26 cellular contexts compared by ENCODE assay signal in genomic region chr5:67360047-67360446, GRCh38.
DNase-seq lines count a peak whose midpoint lies in the region; ATAC-seq and TF ChIP-seq lines count a peak whose summit lies in the region.
"Had no signal": no experiment of that assay in that cellular context is flagged by ENCODE, and none has a peak within 500 bp of the region (broad histone marks: within the 10 kb centered on the region; RNA-seq: fewer than 3 reads in every experiment).

No MANE protein-coding gene starts in this region.

- no TSS peak for BruUV-seq in mammary epithelial cell (replicated peaks; lab: Mats Ljungman, UMichigan)

- H2AFZ ChIP-seq in SK-N-SH (ENCODE audit: low read depth), result no peak overlapping the region
- no peak overlapping the region for H2AFZ ChIP-seq in mammary epithelial cell (ENCODE audit: low read depth, low read length)

- POLR2A ChIA-PET in SK-N-SH (lab: Yijun Ruan, JAX), result no interaction called here

- no peak for TF ChIP-seq CTCF in SK-N-SH (IDR thresholded peaks at IDR 0.05)
- TF ChIP-seq CTCF in mammary epithelial cell (conservative IDR thresholded peaks at IDR 0.05 in 1 of 2, IDR thresholded peaks at IDR 0.05 in 1 of 2; ENCODE audit: extremely low read depth in 1 of 2, insufficient read depth in 1 of 2, low read depth in 1 of 2, low read length in 2 of 2), result no peak

- 0 out of 2 replicates have a peak overlapping the region, but pooled peaks have one; percentile 9 for H3K4me2 ChIP-seq in SK-N-SH
- H3K4me2 ChIP-seq in mammary epithelial cell (ENCODE audit: insufficient read depth, low read depth, low read length), result no peak overlapping the region

- TF ChIP-seq EP300 in SK-N-SH (IDR thresholded peaks at IDR 0.05; ENCODE audit: borderline replicate concordance in 1 of 2, low read depth in 1 of 2, low read length in 1 of 2), result no peak

- H3K4me3 ChIP-seq in SK-N-SH (ENCODE audit: low read depth in 2 of 2, low read length in 1 of 2) (no peak overlapping the region), mammary epithelial cell (replicated peaks in 1 of 3; ENCODE audit: insufficient read depth in 1 of 3, low read depth in 2 of 3, low read length in 3 of 3) (no peak overlapping the region)
- H3K4me3 ChIP-seq: esophagus squamous epithelium, heart right ventricle had no signal

- H4K20me1 ChIP-seq in SK-N-SH (ENCODE audit: insufficient read depth) (no peaks in the 10 kb centered on the region), mammary epithelial cell (ENCODE audit: insufficient read depth, low read length) (no peaks in the 10 kb centered on the region)

- no peak overlapping the region for H3K9ac ChIP-seq in SK-N-SH
- H3K9ac ChIP-seq in mammary epithelial cell (ENCODE audit: insufficient read depth, low read length), result no peak overlapping the region

- CTCF ChIA-PET in SK-N-SH (lab: Yijun Ruan, JAX), result interaction anchor here (1.5 kb wide), 2 partner anchors 18 to 892 kb away, joined by 3 to 7 read pairs; no protein-coding TSS in a partner anchor
- CTCF ChIA-PET in mammary epithelial cell (lab: Charles Lee; ENCODE audit: low non-redundant PET), result no interaction called here

- no peak for DNase-seq in SK-N-SH
- DNase-seq in OCI-M1 (lab: John Stamatoyannopoulos, UW), result peak; percentile 79
- DNase-seq in natural killer cell treated with Interleukin-12 subunit alpha and Interleukin-12 subunit beta and Interleukin-15 and Interleukin-18, amount 100 ng/mL, for 72 hours (ENCODE audit: low spot score), result no peak
- no peak for DNase-seq in NCI-H2107 (lab: John Stamatoyannopoulos, UW)
- DNase-seq in mammary epithelial cell, result no peak
- DNase-seq: 8988T; activated CD4-positive, alpha-beta T cell treated with anti-CD3 and anti-CD28 coated beads for 36 hours; activated CD8-positive, alpha-beta memory T cell treated with anti-CD3 and anti-CD28 coated beads for 24 hours; activated gamma-delta T cell treated with Interleukin-2 at 50 U/mL for 16 hours; activated naive CD8-positive, alpha-beta T cell treated with anti-CD3 and anti-CD28 coated beads, Interleukin-2, amount 50 U/mL, for 24 hours; activated T-cell treated with anti-CD3 and anti-CD28 coated beads, Interleukin-2, amount 50 U/mL, for 24 hours; esophagus squamous epithelium; HCEC 1CT; heart right ventricle; Kasumi-1; MV-4-11; NCI-H1436 treated with DMSO at 0.1 percent for 48 hours; NCI-H446 treated with DMSO at 0.1 percent for 48 hours; NCI-H774; nephron progenitor cell; stimulated activated naive B cell treated with anti-CD40 and anti-IgM and Interleukin-4, amounts not matched to agents 10 μg/mL and 1 μg/mL and 100 μg/mL, for 72 hours had no signal

- no peaks in the 10 kb centered on the region for H3K27me3 Mint-ChIP-seq in dendritic cell treated with granulocyte-macrophage colony-stimulating factor and Interleukin-4, amounts not matched to agents 40 ng/mL and 50 ng/mL, for 4 days
- H3K27me3 Mint-ChIP-seq in natural killer cell treated with Interleukin-12 subunit alpha and Interleukin-12 subunit beta and Interleukin-15 and Interleukin-18, amount 100 ng/mL, for 72 hours, result peaks cover 0 to 2% of the 10 kb centered on the region in 2 donors
- H3K27me3 Mint-ChIP-seq: activated CD4-positive, alpha-beta T cell treated with anti-CD3 and anti-CD28 coated beads for 36 hours; activated naive CD8-positive, alpha-beta T cell treated with anti-CD3 and anti-CD28 coated beads, Interleukin-2, amount 50 U/mL, for 24 hours; activated T-cell treated with anti-CD3 and anti-CD28 coated beads, Interleukin-2, amount 50 U/mL, for 24 hours; stimulated activated naive B cell treated with anti-CD40 and anti-IgM and Interleukin-4, amounts not matched to agents 10 μg/mL and 1 μg/mL and 100 μg/mL, for 72 hours; type B pancreatic cell had no signal

- ATAC-seq in SK-N-SH treated with all-trans-retinoic acid at 6 μM for 48 hours (no peak), HG03097 (IDR thresholded peaks at IDR 0.05; ENCODE audit: low FRiP score, unreplicated experiment) (no peak)
- ATAC-seq in natural killer cell treated with Interleukin-12 subunit alpha and Interleukin-12 subunit beta and Interleukin-15 and Interleukin-18, amount 100 ng/mL, for 72 hours, result no peak
- ATAC-seq: activated CD4-positive, alpha-beta T cell treated with anti-CD3 and anti-CD28 coated beads for 36 hours; activated naive CD8-positive, alpha-beta T cell treated with anti-CD3 and anti-CD28 coated beads, Interleukin-2, amount 50 U/mL, for 24 hours; heart right ventricle; stimulated activated naive B cell treated with anti-CD40 and anti-IgM and Interleukin-4, amounts not matched to agents 10 μg/mL and 1 μg/mL and 100 μg/mL, for 72 hours had no signal

- H3K79me2 ChIP-seq in SK-N-SH (ENCODE audit: insufficient read depth) (no peaks in the 10 kb centered on the region), mammary epithelial cell (ENCODE audit: insufficient read depth, low read length) (no peaks in the 10 kb centered on the region)

- no peaks in the 10 kb centered on the region for H3K9me2 ChIP-seq in SK-N-SH

- no peak for TF ChIP-seq RAD21 in SK-N-SH (IDR thresholded peaks at IDR 0.05; ENCODE audit: low read length)

- H3K4me3 Mint-ChIP-seq in dendritic cell treated with granulocyte-macrophage colony-stimulating factor and Interleukin-4, amounts not matched to agents 40 ng/mL and 50 ng/mL, for 4 days, result no peak overlapping the region
- peak overlapping the region; percentile 7 for H3K4me3 Mint-ChIP-seq in natural killer cell treated with Interleukin-12 subunit alpha and Interleukin-12 subunit beta and Interleukin-15 and Interleukin-18, amount 100 ng/mL, for 72 hours
- H3K4me3 Mint-ChIP-seq: activated CD4-positive, alpha-beta T cell treated with anti-CD3 and anti-CD28 coated beads for 36 hours; activated naive CD8-positive, alpha-beta T cell treated with anti-CD3 and anti-CD28 coated beads, Interleukin-2, amount 50 U/mL, for 24 hours; activated T-cell treated with anti-CD3 and anti-CD28 coated beads, Interleukin-2, amount 50 U/mL, for 24 hours; nephron progenitor cell; stimulated activated naive B cell treated with anti-CD40 and anti-IgM and Interleukin-4, amounts not matched to agents 10 μg/mL and 1 μg/mL and 100 μg/mL, for 72 hours; type B pancreatic cell had no signal

- no peak overlapping the region for H3K27ac ChIP-seq in SK-N-SH (ENCODE audit: low read depth in 2 of 2, low read length in 1 of 2)
- no peak overlapping the region for H3K27ac ChIP-seq in mammary epithelial cell (ENCODE audit: insufficient read depth, low read depth, low read length)
- H3K27ac ChIP-seq: esophagus squamous epithelium, VCaP had no signal

- H3K27ac Mint-ChIP-seq in dendritic cell treated with granulocyte-macrophage colony-stimulating factor and Interleukin-4, amounts not matched to agents 40 ng/mL and 50 ng/mL, for 4 days, result peak overlapping the region; percentile 71
- peak overlapping the region in 1 of 2 donors; percentile 3 for H3K27ac Mint-ChIP-seq in natural killer cell treated with Interleukin-12 subunit alpha and Interleukin-12 subunit beta and Interleukin-15 and Interleukin-18, amount 100 ng/mL, for 72 hours
- H3K27ac Mint-ChIP-seq: activated CD4-positive, alpha-beta T cell treated with anti-CD3 and anti-CD28 coated beads for 36 hours; activated naive CD8-positive, alpha-beta T cell treated with anti-CD3 and anti-CD28 coated beads, Interleukin-2, amount 50 U/mL, for 24 hours; activated T-cell treated with anti-CD3 and anti-CD28 coated beads, Interleukin-2, amount 50 U/mL, for 24 hours; nephron progenitor cell; stimulated activated naive B cell treated with anti-CD40 and anti-IgM and Interleukin-4, amounts not matched to agents 10 μg/mL and 1 μg/mL and 100 μg/mL, for 72 hours; type B pancreatic cell had no signal

- H3K36me3 ChIP-seq in SK-N-SH (replicated peaks in 1 of 2; ENCODE audit: control insufficient read depth in 1 of 2, insufficient read depth in 2 of 2, low read length in 1 of 2), result no peaks in the 10 kb centered on the region
- H3K36me3 ChIP-seq in mammary epithelial cell (ENCODE audit: insufficient read depth, low read length), result no peaks in the 10 kb centered on the region
- H3K36me3 ChIP-seq: esophagus squamous epithelium, heart right ventricle had no signal

- no peaks in the 10 kb centered on the region for H3K27me3 ChIP-seq in SK-N-SH (ENCODE audit: insufficient read depth)
- H3K27me3 ChIP-seq in mammary epithelial cell (ENCODE audit: insufficient read depth, low read length), result no peaks in the 10 kb centered on the region
- H3K27me3 ChIP-seq: esophagus squamous epithelium, heart right ventricle had no signal

- in situ Hi-C loops in mammary epithelial cell (cut with MboI; ENCODE audit: low sequenced_read_pairs in 2 of 2), result no loop called here

- dilution Hi-C loops in mammary epithelial cell (cut with HindIII; ENCODE audit: low sequenced_read_pairs), result no loop called here

- H3K4me1 ChIP-seq in SK-N-SH (ENCODE audit: control insufficient read depth in 1 of 2, insufficient read depth in 2 of 2, low read depth in 1 of 2, low read length in 1 of 2) (peaks cover 15 to 38% of the 10 kb centered on the region in 2 experiments; a peak in 3 of 4 replicates), mammary epithelial cell (ENCODE audit: insufficient read depth, low read length) (peaks cover 14% of the 10 kb centered on the region)

- peaks cover 30% of the 10 kb centered on the region for H3K4me1 Mint-ChIP-seq in dendritic cell treated with granulocyte-macrophage colony-stimulating factor and Interleukin-4, amounts not matched to agents 40 ng/mL and 50 ng/mL, for 4 days (ENCODE audit: low read depth)
- peaks cover 12 to 17% of the 10 kb centered on the region in 2 donors for H3K4me1 Mint-ChIP-seq in natural killer cell treated with Interleukin-12 subunit alpha and Interleukin-12 subunit beta and Interleukin-15 and Interleukin-18, amount 100 ng/mL, for 72 hours (ENCODE audit: low read depth in 2 of 2)

- H3K9me3 ChIP-seq in SK-N-SH, result no peaks in the 10 kb centered on the region
- no peaks in the 10 kb centered on the region for H3K9me3 ChIP-seq in mammary epithelial cell (replicated peaks; ENCODE audit: insufficient read depth, low read length)
- H3K9me3 ChIP-seq: esophagus squamous epithelium, heart right ventricle had no signal

- H3K9me3 Mint-ChIP-seq in dendritic cell treated with granulocyte-macrophage colony-stimulating factor and Interleukin-4, amounts not matched to agents 40 ng/mL and 50 ng/mL, for 4 days, result no peaks in the 10 kb centered on the region
- no peaks in the 10 kb centered on the region for H3K9me3 Mint-ChIP-seq in natural killer cell treated with Interleukin-12 subunit alpha and Interleukin-12 subunit beta and Interleukin-15 and Interleukin-18, amount 100 ng/mL, for 72 hours
- H3K9me3 Mint-ChIP-seq: activated naive CD8-positive, alpha-beta T cell treated with anti-CD3 and anti-CD28 coated beads, Interleukin-2, amount 50 U/mL, for 24 hours; activated T-cell treated with anti-CD3 and anti-CD28 coated beads, Interleukin-2, amount 50 U/mL, for 24 hours; nephron progenitor cell had no signal

- peaks cover 10% of the 10 kb centered on the region for H3F3A ChIP-seq in SK-N-SH (replicated peaks; ENCODE audit: insufficient read depth)

- no peaks in the 10 kb centered on the region for H3K36me3 Mint-ChIP-seq in dendritic cell treated with granulocyte-macrophage colony-stimulating factor and Interleukin-4, amounts not matched to agents 40 ng/mL and 50 ng/mL, for 4 days (ENCODE audit: low read depth)
- no peaks in the 10 kb centered on the region for H3K36me3 Mint-ChIP-seq in natural killer cell treated with Interleukin-12 subunit alpha and Interleukin-12 subunit beta and Interleukin-15 and Interleukin-18, amount 100 ng/mL, for 72 hours
- H3K36me3 Mint-ChIP-seq: stimulated activated naive B cell treated with anti-CD40 and anti-IgM and Interleukin-4, amounts not matched to agents 10 μg/mL and 1 μg/mL and 100 μg/mL, for 72 hours; type B pancreatic cell had no signal

- WGBS in SK-N-SH (ENCODE audit: low lambda C conversion rate), result 56% methylated on average over 3 of the region's 3 CpGs
- WGBS in mammary epithelial cell (ENCODE audit: low coverage, missing lambda C conversion rate), result 90% methylated on average over 3 of the region's 3 CpGs

- intact Hi-C loops in dendritic cell treated with granulocyte-macrophage colony-stimulating factor and Interleukin-4, amounts not matched to agents 40 ng/mL and 50 ng/mL, for 4 days (cut with micrococcal nuclease), result no loop called here
- intact Hi-C loops in mammary epithelial cell (cut with micrococcal nuclease), result no loop called here
